ENCODE assay signal across 19 cellular contexts in the genomic region with DNA sequence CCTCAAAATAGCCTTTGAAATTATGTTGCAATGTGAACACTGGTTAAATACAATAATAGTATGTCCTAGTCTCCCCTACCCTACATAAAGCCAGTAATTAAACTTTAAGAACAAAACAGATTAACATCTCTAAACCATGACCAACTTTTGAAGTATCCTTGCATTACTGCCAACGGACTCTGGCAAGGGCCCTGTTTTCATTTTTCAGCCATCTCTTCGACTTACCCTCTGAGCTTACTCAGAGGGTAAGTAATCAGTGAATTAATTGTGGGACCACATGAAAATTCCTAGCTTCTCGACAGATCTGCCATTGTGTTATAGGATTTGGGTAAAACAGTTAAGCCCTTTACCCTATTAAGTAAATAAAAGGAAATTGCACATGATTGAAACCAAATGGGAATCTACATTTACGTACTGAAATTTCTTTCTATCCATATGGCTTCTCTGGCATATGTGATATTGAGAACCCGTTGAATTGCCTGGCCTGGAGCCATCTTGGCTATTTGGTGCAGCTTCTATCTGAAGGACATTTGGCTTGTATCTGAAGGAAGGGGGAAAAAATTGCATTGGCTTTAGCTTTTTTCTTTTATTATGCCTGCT. TPM values are rescaled to one million over a fixed set of nuclear protein-coding genes. Genes with fewer than 3 reads are reported as not detected.
DNase-seq lines count a peak whose midpoint lies in the region; ATAC-seq and TF ChIP-seq lines count a peak whose summit lies in the region.
"Had no signal": no experiment of that assay in that cellular context is flagged by ENCODE, and none has a peak within 500 bp of the region (broad histone marks: within the 10 kb centered on the region; RNA-seq: fewer than 3 reads in every experiment).

No MANE protein-coding gene starts in this region.

- BruUV-seq in Caco-2 (replicated peaks; lab: Mats Ljungman, UMichigan) = no TSS peak

- no peaks in the 10 kb centered on the region for H3K36me3 Mint-ChIP-seq in Caco-2 (ENCODE audit: insufficient read depth, unreplicated experiment)
- no peaks in the 10 kb centered on the region for H3K36me3 Mint-ChIP-seq in T-helper 2 cell treated with Interferon-gamma antibody and Interleukin-4, amounts not matched to agents 5 μg/mL and 100 μg/mL, for 36 hours (ENCODE audit: low read depth)
- H3K36me3 Mint-ChIP-seq: CD8-positive, alpha-beta memory T cell; neural progenitor cell had no signal

- no peaks in the 10 kb centered on the region for H3K79me2 ChIP-seq in SK-N-SH (ENCODE audit: insufficient read depth)

- H3K4me3 Mint-ChIP-seq in Caco-2 (ENCODE audit: unreplicated experiment) = no peak overlapping the region
- no peak overlapping the region for H3K4me3 Mint-ChIP-seq in T-helper 2 cell treated with Interferon-gamma antibody and Interleukin-4, amounts not matched to agents 5 μg/mL and 100 μg/mL, for 36 hours
- H3K4me3 Mint-ChIP-seq: CD8-positive, alpha-beta memory T cell; neural progenitor cell had no signal

- H3K4me1 ChIP-seq in SK-N-SH (ENCODE audit: control insufficient read depth in 1 of 2, insufficient read depth in 2 of 2, low read depth in 1 of 2, low read length in 1 of 2) (peaks cover 0 to 15% of the 10 kb centered on the region in 2 experiments; a peak in 2 of 4 replicates), Caco-2 (no peaks in the 10 kb centered on the region)
- H3K4me1 ChIP-seq: neural progenitor cell had no signal

- no peak overlapping the region for H3K9ac ChIP-seq in SK-N-SH
- H3K9ac ChIP-seq: KMS-11, neural progenitor cell had no signal

- H3F3A ChIP-seq in SK-N-SH (replicated peaks; ENCODE audit: insufficient read depth) = no peaks in the 10 kb centered on the region

- POLR2A ChIA-PET in SK-N-SH (lab: Yijun Ruan, JAX) (no interaction called here), Caco-2 (lab: Charles Lee) (no interaction called here)

- no peak for TF ChIP-seq RAD21 in SK-N-SH (IDR thresholded peaks at IDR 0.05; ENCODE audit: low read length)

- H3K4me2 ChIP-seq in SK-N-SH = no peak overlapping the region; the same call in 1 of the 2 replicates
- H3K4me2 ChIP-seq: KMS-11, neural progenitor cell had no signal

- no peak for ATAC-seq in HG03439 (IDR thresholded peaks at IDR 0.05; ENCODE audit: unreplicated experiment)
- no peak for ATAC-seq in GM21717 (IDR thresholded peaks at IDR 0.05; ENCODE audit: unreplicated experiment)
- ATAC-seq: left ventricle myocardium superior, mucosa of descending colon, Right ventricle myocardium inferior had no signal

- TF ChIP-seq EP300 in SK-N-SH (IDR thresholded peaks at IDR 0.05; ENCODE audit: borderline replicate concordance in 1 of 2, low read depth in 1 of 2, low read length in 1 of 2) = peak in 1 of 2 experiments; percentile 43; a peak in 1 of 4 replicates

- H3K27ac Mint-ChIP-seq in Caco-2 (ENCODE audit: unreplicated experiment) = no peak overlapping the region
- no peak overlapping the region for H3K27ac Mint-ChIP-seq in T-helper 2 cell treated with Interferon-gamma antibody and Interleukin-4, amounts not matched to agents 5 μg/mL and 100 μg/mL, for 36 hours
- H3K27ac Mint-ChIP-seq: CD8-positive, alpha-beta memory T cell; neural progenitor cell had no signal

- DNase-seq in DMS 273 (lab: John Stamatoyannopoulos, UW; ENCODE audit: unreplicated experiment) = peak; percentile 90
- peak; percentile 62 for DNase-seq in NCI-H1105 (lab: John Stamatoyannopoulos, UW)
- DNase-seq in SK-N-SH = peak; percentile 5
- peak; percentile 17 for DNase-seq in foreskin melanocyte
- DNase-seq in Caco-2 = no peak
- DNase-seq in T-helper 2 cell treated with Interferon-gamma antibody and Interleukin-4, amounts not matched to agents 5 μg/mL and 100 μg/mL, for 36 hours (ENCODE audit: low spot score) = no peak
- DNase-seq: activated CD4-positive, alpha-beta T cell treated with anti-CD3 and anti-CD28 coated beads for 48 hours; activated CD8-positive, alpha-beta memory T cell treated with anti-CD3 and anti-CD28 coated beads, Interleukin-2, amount 50 U/mL, for 48 hours; activated effector memory CD4-positive, alpha-beta T cell treated with anti-CD3 and anti-CD28 coated beads, Interleukin-2, amount 50 U/mL, for 16 hours; CD8-positive, alpha-beta memory T cell; head of caudate nucleus; left ventricle myocardium superior; mucosa of descending colon; stimulated activated CD8-positive, alpha-beta memory T cell treated with anti-CD3 and anti-CD28 coated beads, Interleukin-4, amount 100 ng/mL, for 48 hours had no signal

- H3K36me3 ChIP-seq in SK-N-SH (replicated peaks in 1 of 2; ENCODE audit: control insufficient read depth in 1 of 2, insufficient read depth in 2 of 2, low read length in 1 of 2) (no peaks in the 10 kb centered on the region), Caco-2 (ENCODE audit: control insufficient read depth, insufficient read depth, low read length) (no peaks in the 10 kb centered on the region)
- H3K36me3 ChIP-seq: neural progenitor cell had no signal

- no peaks in the 10 kb centered on the region for H3K4me1 Mint-ChIP-seq in Caco-2 (ENCODE audit: low read depth, unreplicated experiment)
- no peaks in the 10 kb centered on the region for H3K4me1 Mint-ChIP-seq in T-helper 2 cell treated with Interferon-gamma antibody and Interleukin-4, amounts not matched to agents 5 μg/mL and 100 μg/mL, for 36 hours (ENCODE audit: low read depth)
- H3K4me1 Mint-ChIP-seq: CD8-positive, alpha-beta memory T cell; neural progenitor cell had no signal

- peak overlapping the region in 1 of 2 experiments; percentile 73; a peak in 2 of 4 replicates for H3K27ac ChIP-seq in SK-N-SH (ENCODE audit: low read depth in 2 of 2, low read length in 1 of 2)
- H3K27ac ChIP-seq: KMS-11, neural progenitor cell had no signal

- no peak overlapping the region for H2AFZ ChIP-seq in SK-N-SH (ENCODE audit: low read depth)
- H2AFZ ChIP-seq: neural progenitor cell had no signal

- intact Hi-C loops in Caco-2 (cut with micrococcal nuclease; ENCODE audit: unreplicated experiment) = no loop called here

- TF ChIP-seq CTCF in SK-N-SH (IDR thresholded peaks at IDR 0.05) (no peak), Caco-2 (IDR thresholded peaks at IDR 0.05; ENCODE audit: insufficient read depth in 1 of 2, low read depth in 1 of 2, low read length in 1 of 2, severe bottlenecking in 1 of 2, unreplicated experiment in 1 of 2) (no peak)

- 3% methylated on average over 5 of the region's 5 CpGs for WGBS in SK-N-SH (ENCODE audit: low lambda C conversion rate)

- CTCF ChIA-PET in SK-N-SH (lab: Yijun Ruan, JAX) (interaction anchor here (0.6 to 1.2 kb wide), 4 partner anchors 8 to 121 kb away, joined by 3 read pairs; no protein-coding TSS in a partner anchor), Caco-2 (lab: Charles Lee) (no interaction called here)

- H3K27me3 ChIP-seq in SK-N-SH (ENCODE audit: insufficient read depth) (no peaks in the 10 kb centered on the region), Caco-2 (replicated peaks; ENCODE audit: control insufficient read depth, insufficient read depth, low read length) (no peaks in the 10 kb centered on the region)
- H3K27me3 ChIP-seq: neural progenitor cell had no signal

- no peaks in the 10 kb centered on the region for H3K9me3 ChIP-seq in SK-N-SH
- no peaks in the 10 kb centered on the region for H3K9me3 ChIP-seq in Caco-2
- H3K9me3 ChIP-seq: mucosa of descending colon had no signal

- H3K27me3 Mint-ChIP-seq in Caco-2 (ENCODE audit: insufficient read depth, unreplicated experiment) = peaks cover 10% of the 10 kb centered on the region
- no peaks in the 10 kb centered on the region for H3K27me3 Mint-ChIP-seq in T-helper 2 cell treated with Interferon-gamma antibody and Interleukin-4, amounts not matched to agents 5 μg/mL and 100 μg/mL, for 36 hours (ENCODE audit: low read depth)

- H4K20me1 ChIP-seq in SK-N-SH (ENCODE audit: insufficient read depth) = no peaks in the 10 kb centered on the region

- H3K9me3 Mint-ChIP-seq in Caco-2 (ENCODE audit: unreplicated experiment) = no peaks in the 10 kb centered on the region
- no peaks in the 10 kb centered on the region for H3K9me3 Mint-ChIP-seq in T-helper 2 cell treated with Interferon-gamma antibody and Interleukin-4, amounts not matched to agents 5 μg/mL and 100 μg/mL, for 36 hours
- H3K9me3 Mint-ChIP-seq: neural progenitor cell had no signal

- H3K4me3 ChIP-seq in SK-N-SH (ENCODE audit: low read depth in 2 of 2, low read length in 1 of 2) (no peak overlapping the region), Caco-2 (ENCODE audit: low read depth, low read length) (no peak overlapping the region)
- H3K4me3 ChIP-seq: mucosa of descending colon, neural progenitor cell had no signal

- H3K9me2 ChIP-seq in SK-N-SH = no peaks in the 10 kb centered on the region

TF ChIP-seq in SK-N-SH, 30 proteins besides CTCF, POLR2A, EP300 and RAD21:
- TF ChIP-seq MXI1 (IDR thresholded peaks at IDR 0.05; ENCODE audit: low read depth, low read length) (peak; percentile 43; the same call in 1 of the 2 replicates), EZH2phosphoT487 (IDR thresholded peaks at IDR 0.05; ENCODE audit: borderline replicate concordance, low read depth) (no peak)

RNA-seq across cellular contexts. Expression of a gene that starts 39.6 kb away (rescaled TPM):
- polyA plus RNA-seq in SK-N-SH (2012; rRNA removed) = 0.05 and 0.21 TPM in 2 replicates
- 0.14 and 0.21 TPM in 2 replicates for polyA plus RNA-seq in SK-N-SH (2012; cell fraction: cytosol; rRNA removed)
- polyA plus RNA-seq in SK-N-SH (2012; cell fraction: nucleus; rRNA removed) = 0.08 and 0.40 TPM in 2 replicates
- total RNA-seq in Caco-2 (2022) = 6.8 and 8.3 TPM in 2 replicates
- total RNA-seq: CD8-positive, alpha-beta memory T cell had no signal
- polyA plus RNA-seq: CD8-positive, alpha-beta memory T cell had no signal

Comparison
In these comparisons a context has a peak if more than half of its experiments do, and no peak if none do; other contexts are left out.
1. DNase-seq: peak in DMS 273 (single experiment), NCI-H1105 (single experiment), SK-N-SH (single experiment) and foreskin melanocyte (single experiment); none in Caco-2 (0 of 2) and T-helper 2 cell treated with Interferon-gamma antibody and Interleukin-4, amounts not matched to agents 5 μg/mL and 100 μg/mL, for 36 hours (single experiment).